ENCODE assay signal across 1 cellular context in genomic region chr5:179795049-179795862, GRCh38.
TF ChIP-seq lines count a peak whose summit lies in the region.

No MANE protein-coding gene starts in this region.

TF ChIP-seq in HepG2, 621 proteins besides CTCF, POLR2A, EP300 and RAD21 (continued from another document and continues in another):
- TF ChIP-seq NFE2 (CRISPR knock-in tag; IDR thresholded peaks at IDR 0.05): no peak
- TF ChIP-seq TEAD3 (CRISPR knock-in tag; optimal IDR thresholded peaks at IDR 0.05; ENCODE audit: borderline replicate concordance): no peak
- TF ChIP-seq JARID2 (CRISPR knock-in tag; IDR thresholded peaks at IDR 0.05; ENCODE audit: insufficient replicate concordance): no peak
- no peak for TF ChIP-seq SMYD3 (CRISPR knock-in tag; IDR thresholded peaks at IDR 0.05)
- TF ChIP-seq ATM (IDR thresholded peaks at IDR 0.05; ENCODE audit: borderline replicate concordance): no peak
- TF ChIP-seq GLMP (CRISPR knock-in tag; IDR thresholded peaks at IDR 0.05; ENCODE audit: borderline replicate concordance): no peak
- TF ChIP-seq SP1 (IDR thresholded peaks at IDR 0.05): no peak
- TF ChIP-seq SP1 (CRISPR knock-in tag; IDR thresholded peaks at IDR 0.05): no peak
- no peak for TF ChIP-seq STAG1 (CRISPR knock-in tag; IDR thresholded peaks at IDR 0.05)
- no peak for TF ChIP-seq KDM4B (CRISPR knock-in tag; IDR thresholded peaks at IDR 0.05)
- TF ChIP-seq ZNF10 (CRISPR knock-in tag; IDR thresholded peaks at IDR 0.05; ENCODE audit: borderline replicate concordance, low read depth): no peak
- TF ChIP-seq FOXC1 (CRISPR knock-in tag; IDR thresholded peaks at IDR 0.05; ENCODE audit: borderline replicate concordance): no peak
- TF ChIP-seq, protein P1, sequence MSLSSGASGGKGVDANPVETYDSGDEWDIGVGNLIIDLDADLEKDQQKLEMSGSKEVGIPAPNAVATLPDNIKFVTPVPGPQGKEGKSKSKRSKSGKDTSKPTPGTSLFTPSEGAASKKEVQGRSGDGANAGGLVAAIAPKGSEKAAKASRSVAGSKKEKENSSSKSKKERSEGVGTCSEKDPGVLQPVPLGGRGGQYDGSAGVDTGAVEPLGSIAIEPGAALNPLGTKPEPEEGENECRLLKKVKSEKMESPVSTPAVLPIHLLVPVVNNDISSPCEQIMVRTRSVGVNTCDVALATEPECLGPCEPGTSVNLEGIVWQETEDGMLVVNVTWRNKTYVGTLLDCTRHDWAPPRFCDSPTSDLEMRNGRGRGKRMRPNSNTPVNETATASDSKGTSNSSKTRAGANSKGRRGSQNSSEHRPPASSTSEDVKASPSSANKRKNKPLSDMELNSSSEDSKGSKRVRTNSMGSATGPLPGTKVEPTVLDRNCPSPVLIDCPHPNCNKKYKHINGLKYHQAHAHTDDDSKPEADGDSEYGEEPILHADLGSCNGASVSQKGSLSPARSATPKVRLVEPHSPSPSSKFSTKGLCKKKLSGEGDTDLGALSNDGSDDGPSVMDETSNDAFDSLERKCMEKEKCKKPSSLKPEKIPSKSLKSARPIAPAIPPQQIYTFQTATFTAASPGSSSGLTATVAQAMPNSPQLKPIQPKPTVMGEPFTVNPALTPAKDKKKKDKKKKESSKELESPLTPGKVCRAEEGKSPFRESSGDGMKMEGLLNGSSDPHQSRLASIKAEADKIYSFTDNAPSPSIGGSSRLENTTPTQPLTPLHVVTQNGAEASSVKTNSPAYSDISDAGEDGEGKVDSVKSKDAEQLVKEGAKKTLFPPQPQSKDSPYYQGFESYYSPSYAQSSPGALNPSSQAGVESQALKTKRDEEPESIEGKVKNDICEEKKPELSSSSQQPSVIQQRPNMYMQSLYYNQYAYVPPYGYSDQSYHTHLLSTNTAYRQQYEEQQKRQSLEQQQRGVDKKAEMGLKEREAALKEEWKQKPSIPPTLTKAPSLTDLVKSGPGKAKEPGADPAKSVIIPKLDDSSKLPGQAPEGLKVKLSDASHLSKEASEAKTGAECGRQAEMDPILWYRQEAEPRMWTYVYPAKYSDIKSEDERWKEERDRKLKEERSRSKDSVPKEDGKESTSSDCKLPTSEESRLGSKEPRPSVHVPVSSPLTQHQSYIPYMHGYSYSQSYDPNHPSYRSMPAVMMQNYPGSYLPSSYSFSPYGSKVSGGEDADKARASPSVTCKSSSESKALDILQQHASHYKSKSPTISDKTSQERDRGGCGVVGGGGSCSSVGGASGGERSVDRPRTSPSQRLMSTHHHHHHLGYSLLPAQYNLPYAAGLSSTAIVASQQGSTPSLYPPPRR (CRISPR knock-in tag; IDR thresholded peaks at IDR 0.05; ENCODE audit: borderline replicate concordance): no peak
- TF ChIP-seq, protein P2, sequence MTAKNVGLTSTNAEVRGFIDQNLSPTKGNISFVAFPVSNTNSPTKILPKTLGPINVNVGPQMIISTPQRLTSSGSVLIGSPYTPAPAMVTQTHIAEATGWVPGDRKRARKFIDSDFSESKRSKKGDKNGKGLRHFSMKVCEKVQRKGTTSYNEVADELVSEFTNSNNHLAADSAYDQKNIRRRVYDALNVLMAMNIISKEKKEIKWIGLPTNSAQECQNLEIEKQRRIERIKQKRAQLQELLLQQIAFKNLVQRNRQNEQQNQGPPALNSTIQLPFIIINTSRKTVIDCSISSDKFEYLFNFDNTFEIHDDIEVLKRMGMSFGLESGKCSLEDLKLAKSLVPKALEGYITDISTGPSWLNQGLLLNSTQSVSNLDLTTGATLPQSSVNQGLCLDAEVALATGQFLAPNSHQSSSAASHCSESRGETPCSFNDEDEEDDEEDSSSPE (CRISPR knock-in tag; IDR thresholded peaks at IDR 0.05): no peak; the same call in 1 of the 2 replicates
- TF ChIP-seq, protein P3, sequence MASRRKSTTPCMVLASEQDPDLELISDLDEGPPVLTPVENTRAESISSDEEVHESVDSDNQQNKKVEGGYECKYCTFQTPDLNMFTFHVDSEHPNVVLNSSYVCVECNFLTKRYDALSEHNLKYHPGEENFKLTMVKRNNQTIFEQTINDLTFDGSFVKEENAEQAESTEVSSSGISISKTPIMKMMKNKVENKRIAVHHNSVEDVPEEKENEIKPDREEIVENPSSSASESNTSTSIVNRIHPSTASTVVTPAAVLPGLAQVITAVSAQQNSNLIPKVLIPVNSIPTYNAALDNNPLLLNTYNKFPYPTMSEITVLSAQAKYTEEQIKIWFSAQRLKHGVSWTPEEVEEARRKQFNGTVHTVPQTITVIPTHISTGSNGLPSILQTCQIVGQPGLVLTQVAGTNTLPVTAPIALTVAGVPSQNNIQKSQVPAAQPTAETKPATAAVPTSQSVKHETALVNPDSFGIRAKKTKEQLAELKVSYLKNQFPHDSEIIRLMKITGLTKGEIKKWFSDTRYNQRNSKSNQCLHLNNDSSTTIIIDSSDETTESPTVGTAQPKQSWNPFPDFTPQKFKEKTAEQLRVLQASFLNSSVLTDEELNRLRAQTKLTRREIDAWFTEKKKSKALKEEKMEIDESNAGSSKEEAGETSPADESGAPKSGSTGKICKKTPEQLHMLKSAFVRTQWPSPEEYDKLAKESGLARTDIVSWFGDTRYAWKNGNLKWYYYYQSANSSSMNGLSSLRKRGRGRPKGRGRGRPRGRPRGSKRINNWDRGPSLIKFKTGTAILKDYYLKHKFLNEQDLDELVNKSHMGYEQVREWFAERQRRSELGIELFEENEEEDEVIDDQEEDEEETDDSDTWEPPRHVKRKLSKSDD (CRISPR knock-in tag; IDR thresholded peaks at IDR 0.05; ENCODE audit: low read depth): 0 out of 2 replicates have a peak, but pooled peaks have one; percentile 46
- TF ChIP-seq ZNF850 (CRISPR knock-in tag; conservative IDR thresholded peaks at IDR 0.05): no peak
- no peak for TF ChIP-seq REXO4 (CRISPR knock-in tag; IDR thresholded peaks at IDR 0.05; ENCODE audit: borderline replicate concordance)
- TF ChIP-seq RCOR2 (CRISPR knock-in tag; IDR thresholded peaks at IDR 0.05): no peak
- TF ChIP-seq EEA1 (CRISPR knock-in tag; IDR thresholded peaks at IDR 0.05; ENCODE audit: borderline replicate concordance): 0 out of 2 replicates have a peak, but pooled peaks have one; percentile 19
- TF ChIP-seq, protein P4, sequence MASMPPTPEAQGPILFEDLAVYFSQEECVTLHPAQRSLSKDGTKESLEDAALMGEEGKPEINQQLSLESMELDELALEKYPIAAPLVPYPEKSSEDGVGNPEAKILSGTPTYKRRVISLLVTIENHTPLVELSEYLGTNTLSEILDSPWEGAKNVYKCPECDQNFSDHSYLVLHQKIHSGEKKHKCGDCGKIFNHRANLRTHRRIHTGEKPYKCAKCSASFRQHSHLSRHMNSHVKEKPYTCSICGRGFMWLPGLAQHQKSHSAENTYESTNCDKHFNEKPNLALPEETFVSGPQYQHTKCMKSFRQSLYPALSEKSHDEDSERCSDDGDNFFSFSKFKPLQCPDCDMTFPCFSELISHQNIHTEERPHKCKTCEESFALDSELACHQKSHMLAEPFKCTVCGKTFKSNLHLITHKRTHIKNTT (CRISPR knock-in tag; IDR thresholded peaks at IDR 0.05): no peak
- TF ChIP-seq ZFY (CRISPR knock-in tag; IDR thresholded peaks at IDR 0.05): peak; percentile 3; the same call in 1 of the 2 replicates
- TF ChIP-seq PPARG (CRISPR knock-in tag; conservative IDR thresholded peaks at IDR 0.05): no peak
- no peak for TF ChIP-seq ZNF207 (IDR thresholded peaks at IDR 0.05; ENCODE audit: borderline replicate concordance)
- no peak for TF ChIP-seq REL (CRISPR knock-in tag; conservative IDR thresholded peaks at IDR 0.05)
- TF ChIP-seq TRIM24 (CRISPR knock-in tag; IDR thresholded peaks at IDR 0.05): no peak
- TF ChIP-seq, protein P5, sequence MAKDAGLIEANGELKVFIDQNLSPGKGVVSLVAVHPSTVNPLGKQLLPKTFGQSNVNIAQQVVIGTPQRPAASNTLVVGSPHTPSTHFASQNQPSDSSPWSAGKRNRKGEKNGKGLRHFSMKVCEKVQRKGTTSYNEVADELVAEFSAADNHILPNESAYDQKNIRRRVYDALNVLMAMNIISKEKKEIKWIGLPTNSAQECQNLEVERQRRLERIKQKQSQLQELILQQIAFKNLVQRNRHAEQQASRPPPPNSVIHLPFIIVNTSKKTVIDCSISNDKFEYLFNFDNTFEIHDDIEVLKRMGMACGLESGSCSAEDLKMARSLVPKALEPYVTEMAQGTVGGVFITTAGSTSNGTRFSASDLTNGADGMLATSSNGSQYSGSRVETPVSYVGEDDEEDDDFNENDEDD (CRISPR knock-in tag; IDR thresholded peaks at IDR 0.05; ENCODE audit: borderline replicate concordance): no peak
- peak; percentile 1; the same call in 1 of the 2 replicates for TF ChIP-seq KAT7 (CRISPR knock-in tag; IDR thresholded peaks at IDR 0.05; ENCODE audit: borderline replicate concordance)
- TF ChIP-seq SAFB2 (CRISPR knock-in tag; IDR thresholded peaks at IDR 0.05; ENCODE audit: borderline replicate concordance, low read depth): 0 out of 2 replicates have a peak, but pooled peaks have one; percentile 28
- no peak for TF ChIP-seq CREB1 (IDR thresholded peaks at IDR 0.05)
- TF ChIP-seq CREB1 (CRISPR knock-in tag; IDR thresholded peaks at IDR 0.05): no peak
- no peak; the same call in 1 of the 2 replicates for TF ChIP-seq TAF1 (CRISPR knock-in tag; IDR thresholded peaks at IDR 0.05)
- TF ChIP-seq NFE2L2 (IDR thresholded peaks at IDR 0.05; ENCODE audit: low read length): no peak
- no peak for TF ChIP-seq FOXP4 (CRISPR knock-in tag; IDR thresholded peaks at IDR 0.05)
- no peak for TF ChIP-seq ZFP37 (CRISPR knock-in tag; IDR thresholded peaks at IDR 0.05; ENCODE audit: borderline replicate concordance)
- TF ChIP-seq ZNF335 (CRISPR knock-in tag; IDR thresholded peaks at IDR 0.05): no peak
- 0 out of 2 replicates have a peak, but pooled peaks have one; percentile 27 for TF ChIP-seq PHF20 (CRISPR knock-in tag; IDR thresholded peaks at IDR 0.05)
- no peak for TF ChIP-seq PBX2 (CRISPR knock-in tag; IDR thresholded peaks at IDR 0.05)
- no peak for TF ChIP-seq ZNF550 (CRISPR knock-in tag; IDR thresholded peaks at IDR 0.05; ENCODE audit: borderline replicate concordance)
- no peak for TF ChIP-seq JUN (CRISPR knock-in tag; IDR thresholded peaks at IDR 0.05)
- no peak for TF ChIP-seq ZNF33A (CRISPR knock-in tag; IDR thresholded peaks at IDR 0.05; ENCODE audit: borderline replicate concordance)
- no peak for TF ChIP-seq SP5 (CRISPR knock-in tag; IDR thresholded peaks at IDR 0.05; ENCODE audit: borderline replicate concordance, low read depth)
- no peak for TF ChIP-seq ZNF567 (CRISPR knock-in tag; IDR thresholded peaks at IDR 0.05; ENCODE audit: borderline replicate concordance)
- no peak for TF ChIP-seq RXRB (CRISPR knock-in tag; IDR thresholded peaks at IDR 0.05; ENCODE audit: borderline replicate concordance)
- TF ChIP-seq ZNF615 (CRISPR knock-in tag; IDR thresholded peaks at IDR 0.05; ENCODE audit: borderline replicate concordance): no peak
- no peak for TF ChIP-seq RBM22 (optimal IDR thresholded peaks at IDR 0.05; ENCODE audit: low read length)
- no peak for TF ChIP-seq ZNF136 (CRISPR knock-in tag; IDR thresholded peaks at IDR 0.05; ENCODE audit: low read depth)
- TF ChIP-seq, protein P6, sequence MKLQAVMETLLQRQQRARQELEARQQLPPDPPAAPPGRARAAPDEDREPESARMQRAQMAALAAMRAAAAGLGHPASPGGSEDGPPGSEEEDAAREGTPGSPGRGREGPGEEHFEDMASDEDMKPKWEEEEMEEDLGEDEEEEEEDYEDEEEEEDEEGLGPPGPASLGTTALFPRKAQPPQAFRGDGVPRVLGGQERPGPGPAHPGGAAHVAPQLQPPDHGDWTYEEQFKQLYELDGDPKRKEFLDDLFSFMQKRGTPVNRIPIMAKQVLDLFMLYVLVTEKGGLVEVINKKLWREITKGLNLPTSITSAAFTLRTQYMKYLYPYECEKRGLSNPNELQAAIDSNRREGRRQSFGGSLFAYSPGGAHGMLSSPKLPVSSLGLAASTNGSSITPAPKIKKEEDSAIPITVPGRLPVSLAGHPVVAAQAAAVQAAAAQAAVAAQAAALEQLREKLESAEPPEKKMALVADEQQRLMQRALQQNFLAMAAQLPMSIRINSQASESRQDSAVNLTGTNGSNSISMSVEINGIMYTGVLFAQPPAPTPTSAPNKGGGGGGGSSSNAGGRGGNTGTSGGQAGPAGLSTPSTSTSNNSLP (IDR thresholded peaks at IDR 0.05; ENCODE audit: low read depth, low read length): no peak
- TF ChIP-seq RBAK (CRISPR knock-in tag; IDR thresholded peaks at IDR 0.05): no peak
- TF ChIP-seq KLF13 (CRISPR knock-in tag; IDR thresholded peaks at IDR 0.05): no peak
- no peak for TF ChIP-seq ZNF644 (CRISPR knock-in tag; IDR thresholded peaks at IDR 0.05; ENCODE audit: low read depth)
- TF ChIP-seq, protein P7, sequence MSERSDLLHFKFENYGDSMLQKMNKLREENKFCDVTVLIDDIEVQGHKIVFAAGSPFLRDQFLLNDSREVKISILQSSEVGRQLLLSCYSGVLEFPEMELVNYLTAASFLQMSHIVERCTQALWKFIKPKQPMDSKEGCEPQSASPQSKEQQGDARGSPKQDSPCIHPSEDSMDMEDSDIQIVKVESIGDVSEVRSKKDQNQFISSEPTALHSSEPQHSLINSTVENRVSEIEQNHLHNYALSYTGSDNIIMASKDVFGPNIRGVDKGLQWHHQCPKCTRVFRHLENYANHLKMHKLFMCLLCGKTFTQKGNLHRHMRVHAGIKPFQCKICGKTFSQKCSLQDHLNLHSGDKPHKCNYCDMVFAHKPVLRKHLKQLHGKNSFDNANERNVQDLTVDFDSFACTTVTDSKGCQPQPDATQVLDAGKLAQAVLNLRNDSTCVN (CRISPR knock-in tag; IDR thresholded peaks at IDR 0.05; ENCODE audit: borderline replicate concordance): no peak
